29 cellular contexts compared by ENCODE assay signal in the genomic region with DNA sequence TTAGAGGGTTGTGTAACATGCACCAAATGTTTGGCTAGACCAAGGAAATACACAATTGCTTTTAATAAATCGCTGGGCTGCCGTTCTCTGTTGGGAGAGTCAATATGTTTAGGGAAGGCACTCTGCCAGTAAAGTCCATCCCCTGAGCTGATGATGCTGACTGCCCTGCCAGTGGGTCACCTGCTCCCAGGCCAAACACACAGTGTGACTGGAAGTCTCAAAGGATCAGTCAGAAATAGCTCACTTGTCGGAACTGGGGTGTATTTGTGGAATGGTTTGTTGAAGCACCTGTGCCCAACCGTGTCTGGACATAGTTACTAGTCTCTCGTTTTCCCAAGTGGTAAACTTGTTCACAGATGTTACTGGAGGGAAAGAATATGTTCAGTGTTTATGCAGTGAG. TPM values are rescaled to one million over a fixed set of nuclear protein-coding genes. Genes with fewer than 3 reads are reported as not detected.
"Had no signal": no experiment of that assay in that cellular context is flagged by ENCODE, and none has a peak within 500 bp of the region (broad histone marks: within the 10 kb centered on the region; RNA-seq: fewer than 3 reads in every experiment).

No MANE protein-coding gene starts in this region.

- FAIRE-seq: colon, endothelial cell of umbilical vein, kidney, urothelium cell line had no signal

- ATAC-seq: activated CD4-positive, CD25-positive, alpha-beta regulatory T cell treated with anti-CD3 and anti-CD28 coated beads, Interleukin-2, amount 50 U/mL, for 24 hours; activated CD8-positive, alpha-beta T cell treated with anti-CD3 and anti-CD28 coated beads, Interleukin-2, amount 10 ng/mL, durations not matched to agents 7 days and 5 days; effector memory CD8-positive, alpha-beta T cell; heart right ventricle; left lobe of liver; lower lobe of right lung; stimulated activated naive CD8-positive, alpha-beta T cell treated with anti-CD3 and anti-CD28 coated beads, Interleukin-15, Interleukin-2, amounts not matched to agents 100 U/mL and 50 U/mL, for 24 hours had no signal

- H3K27ac ChIP-seq: dorsolateral prefrontal cortex, heart right ventricle, lower lobe of right lung had no signal

- H3K9me3 Mint-ChIP-seq: activated CD4-positive, alpha-beta T cell treated with anti-CD3 and anti-CD28 coated beads, Interleukin-2, amount 10 ng/mL, durations not matched to agents 7 days and 5 days; activated T-helper 1 cell treated with anti-CD3 and anti-CD28 coated beads, Interleukin-12 subunit alpha, Interleukin-12 subunit beta, Interleukin-2, Interleukin-4 antibody, amounts not matched to agents 30 ng/mL and 10 ng/mL and 1 ng/mL, durations not matched to agents 14 hours and 24 hours and 36 hours; brain; central memory CD8-positive, alpha-beta T cell; effector memory CD8-positive, alpha-beta T cell; neural crest cell had no signal

- H3K4me3 Mint-ChIP-seq: activated CD4-positive, alpha-beta T cell treated with anti-CD3 and anti-CD28 coated beads, Interleukin-2, amount 10 ng/mL, durations not matched to agents 7 days and 5 days; activated CD8-positive, alpha-beta T cell treated with anti-CD3 and anti-CD28 coated beads, Interleukin-2, amount 10 ng/mL, durations not matched to agents 7 days and 5 days; activated T-helper 1 cell treated with anti-CD3 and anti-CD28 coated beads, Interleukin-12 subunit alpha, Interleukin-12 subunit beta, Interleukin-2, Interleukin-4 antibody, amounts not matched to agents 30 ng/mL and 10 ng/mL and 1 ng/mL, durations not matched to agents 14 hours and 24 hours and 36 hours; brain; central memory CD8-positive, alpha-beta T cell; effector memory CD8-positive, alpha-beta T cell; naive B cell; neural crest cell had no signal

- H3K4me1 ChIP-seq: heart right ventricle, lower lobe of right lung had no signal

- H3K27me3 ChIP-seq: thyroid gland had no signal

- H3K27ac Mint-ChIP-seq: activated CD4-positive, alpha-beta T cell treated with anti-CD3 and anti-CD28 coated beads, Interleukin-2, amount 10 ng/mL, durations not matched to agents 7 days and 5 days; activated CD8-positive, alpha-beta T cell treated with anti-CD3 and anti-CD28 coated beads, Interleukin-2, amount 10 ng/mL, durations not matched to agents 7 days and 5 days; activated T-helper 1 cell treated with anti-CD3 and anti-CD28 coated beads, Interleukin-12 subunit alpha, Interleukin-12 subunit beta, Interleukin-2, Interleukin-4 antibody, amounts not matched to agents 30 ng/mL and 10 ng/mL and 1 ng/mL, durations not matched to agents 14 hours and 24 hours and 36 hours; effector memory CD8-positive, alpha-beta T cell; naive B cell had no signal

- H3K36me3 ChIP-seq: heart right ventricle, lower lobe of right lung, thyroid gland had no signal

- H3K36me3 Mint-ChIP-seq: brain, naive B cell had no signal

- H3K4me3 ChIP-seq: dorsolateral prefrontal cortex, heart right ventricle, lower lobe of right lung, mucosa of descending colon, thyroid gland had no signal

- DNase-seq: activated CD4-positive, alpha-beta T cell treated with anti-CD3 and anti-CD28 coated beads, Interleukin-2, amount 10 ng/mL, durations not matched to agents 7 days and 5 days; activated CD8-positive, alpha-beta T cell treated with anti-CD3 and anti-CD28 coated beads, Interleukin-2, amount 10 ng/mL, durations not matched to agents 7 days and 5 days; activated gamma-delta T cell; activated naive CD4-positive, alpha-beta T cell treated with anti-CD3 and anti-CD28 coated beads, Interleukin-2, amount 50 U/mL, for 16 hours; aorta; dorsolateral prefrontal cortex; effector memory CD8-positive, alpha-beta T cell; heart right ventricle; kidney; lower lobe of right lung; mesendoderm; mucosa of descending colon; naive B cell; stimulated activated CD4-positive, alpha-beta T cell treated with anti-CD3 and anti-CD28 coated beads, Interleukin-12 subunit alpha, Interleukin-12 subunit beta, amount 100 ng/mL, for 4 hours; stimulated activated CD4-positive, alpha-beta T cell treated with anti-CD3 and anti-CD28 coated beads, Interleukin-4, amount 100 ng/mL, for 4 hours; stimulated activated naive CD8-positive, alpha-beta T cell treated with anti-CD3 and anti-CD28 coated beads, Interleukin-15, Interleukin-2, amounts not matched to agents 100 U/mL and 50 U/mL, for 24 hours; thyroid gland had no signal

- H3K9me3 ChIP-seq: heart right ventricle, lower lobe of right lung, mucosa of descending colon, thyroid gland had no signal

- H3K4me1 Mint-ChIP-seq: activated CD4-positive, alpha-beta T cell treated with anti-CD3 and anti-CD28 coated beads, Interleukin-2, amount 10 ng/mL, durations not matched to agents 7 days and 5 days; central memory CD8-positive, alpha-beta T cell; naive B cell had no signal

- H3K27me3 Mint-ChIP-seq: activated CD4-positive, alpha-beta T cell treated with anti-CD3 and anti-CD28 coated beads, Interleukin-2, amount 10 ng/mL, durations not matched to agents 7 days and 5 days; brain; progenitor cell of endocrine pancreas had no signal

RNA-seq across cellular contexts. Expression of a gene that starts 17.8 kb away (rescaled TPM):
- total RNA-seq: activated CD4-positive, alpha-beta T cell treated with anti-CD3 and anti-CD28 coated beads, Interleukin-2, amount 10 ng/mL, durations not matched to agents 7 days and 5 days; activated CD8-positive, alpha-beta T cell treated with anti-CD3 and anti-CD28 coated beads, Interleukin-2, amount 10 ng/mL, durations not matched to agents 7 days and 5 days; activated T-helper 1 cell treated with anti-CD3 and anti-CD28 coated beads, Interleukin-12 subunit alpha, Interleukin-12 subunit beta, Interleukin-2, Interleukin-4 antibody, amounts not matched to agents 30 ng/mL and 10 ng/mL and 1 ng/mL, durations not matched to agents 14 hours and 24 hours and 36 hours; endothelial cell of umbilical vein; esophagus mucosa had no signal

RNA-seq across cellular contexts. Expression of a gene that starts 33.5 kb away (rescaled TPM):
- total RNA-seq: activated CD8-positive, alpha-beta T cell treated with anti-CD3 and anti-CD28 coated beads, Interleukin-2, amount 10 ng/mL, durations not matched to agents 7 days and 5 days; activated T-helper 1 cell treated with anti-CD3 and anti-CD28 coated beads, Interleukin-12 subunit alpha, Interleukin-12 subunit beta, Interleukin-2, Interleukin-4 antibody, amounts not matched to agents 30 ng/mL and 10 ng/mL and 1 ng/mL, durations not matched to agents 14 hours and 24 hours and 36 hours; T-helper 2 cell treated with Interferon-gamma antibody and Interleukin-4, amounts not matched to agents 100 ng/mL and 5 ng/mL, for 36 hours had no signal
